Comparison of ENCODE assay signal across 8 cellular contexts in genomic region chr5:126852104-126852531, GRCh38.
DNase-seq lines count a peak whose midpoint lies in the region; ATAC-seq and TF ChIP-seq lines count a peak whose summit lies in the region.

No MANE protein-coding gene starts in this region.

- no peak overlapping the region for H3K27ac ChIP-seq in MM.1S (ENCODE audit: low read length)

- H3K9me2 ChIP-seq in MM.1S (replicated peaks; ENCODE audit: insufficient read depth, low read length) = no peaks in the 10 kb centered on the region

- H3K36me3 Mint-ChIP-seq in stimulated activated naive CD8-positive, alpha-beta T cell treated with anti-CD3 and anti-CD28 coated beads, Interleukin-15, Interleukin-2, amounts not matched to agents 100 ng/mL and 50 ng/mL, for 24 hours (ENCODE audit: low read depth) = peaks cover 20% of the 10 kb centered on the region
- H3K36me3 Mint-ChIP-seq in endothelial cell (ENCODE audit: low read depth, unreplicated experiment) = peaks cover 11% of the 10 kb centered on the region

- no peak for ATAC-seq in stimulated activated naive CD8-positive, alpha-beta T cell treated with anti-CD3 and anti-CD28 coated beads, Interleukin-15, Interleukin-2, amounts not matched to agents 100 U/mL and 50 U/mL, for 24 hours
- peak; percentile 91 for ATAC-seq in HG03342 (IDR thresholded peaks at IDR 0.05; ENCODE audit: unreplicated experiment)
- no peak for ATAC-seq in GM21360 (IDR thresholded peaks at IDR 0.05; ENCODE audit: unreplicated experiment)

- peaks cover 47% of the 10 kb centered on the region for H3K4me1 Mint-ChIP-seq in stimulated activated naive CD8-positive, alpha-beta T cell treated with anti-CD3 and anti-CD28 coated beads, Interleukin-15, Interleukin-2, amounts not matched to agents 100 ng/mL and 50 ng/mL, for 24 hours (ENCODE audit: low read depth)
- H3K4me1 Mint-ChIP-seq in endothelial cell (ENCODE audit: unreplicated experiment) = peaks cover 25% of the 10 kb centered on the region

- DNase-seq in stimulated activated naive CD8-positive, alpha-beta T cell treated with anti-CD3 and anti-CD28 coated beads, Interleukin-15, Interleukin-2, amounts not matched to agents 100 U/mL and 50 U/mL, for 24 hours = no peak
- DNase-seq in endothelial cell (ENCODE audit: low spot score) (no peak), stromal cell of bone marrow (ENCODE audit: low read depth) (peak; percentile 59), HT-29 (ENCODE audit: low spot score) (no peak), MM.1S (no peak)

- H3K4me3 Mint-ChIP-seq in stimulated activated naive CD8-positive, alpha-beta T cell treated with anti-CD3 and anti-CD28 coated beads, Interleukin-15, Interleukin-2, amounts not matched to agents 100 ng/mL and 50 ng/mL, for 24 hours = peak overlapping the region; percentile 30
- H3K4me3 Mint-ChIP-seq in endothelial cell (ENCODE audit: unreplicated experiment) = no peak overlapping the region

- H2AFZ ChIP-seq in MM.1S (ENCODE audit: low read length) = no peak overlapping the region

- no peaks in the 10 kb centered on the region for H4K20me1 ChIP-seq in MM.1S (ENCODE audit: insufficient read depth, low read length)

- no peak overlapping the region for H3K9ac ChIP-seq in MM.1S (ENCODE audit: low read length)

- TF ChIP-seq CTCF in endothelial cell (IDR thresholded peaks at IDR 0.05; ENCODE audit: unreplicated experiment) = no peak
- TF ChIP-seq CTCF in MM.1S (IDR thresholded peaks at IDR 0.05; ENCODE audit: low read length) = no peak

- no peaks in the 10 kb centered on the region for H3K9me3 Mint-ChIP-seq in stimulated activated naive CD8-positive, alpha-beta T cell treated with anti-CD3 and anti-CD28 coated beads, Interleukin-15, Interleukin-2, amounts not matched to agents 100 ng/mL and 50 ng/mL, for 24 hours
- H3K9me3 Mint-ChIP-seq in endothelial cell (ENCODE audit: unreplicated experiment) = no peaks in the 10 kb centered on the region

- no peaks in the 10 kb centered on the region for H3K9me3 ChIP-seq in MM.1S (replicated peaks; ENCODE audit: insufficient read depth, low read length)

- H3K27me3 Mint-ChIP-seq in stimulated activated naive CD8-positive, alpha-beta T cell treated with anti-CD3 and anti-CD28 coated beads, Interleukin-15, Interleukin-2, amounts not matched to agents 100 ng/mL and 50 ng/mL, for 24 hours = no peaks in the 10 kb centered on the region
- peaks cover 8% of the 10 kb centered on the region for H3K27me3 Mint-ChIP-seq in endothelial cell (ENCODE audit: unreplicated experiment)

- H3K27ac Mint-ChIP-seq in stimulated activated naive CD8-positive, alpha-beta T cell treated with anti-CD3 and anti-CD28 coated beads, Interleukin-15, Interleukin-2, amounts not matched to agents 100 ng/mL and 50 ng/mL, for 24 hours = no peak overlapping the region
- H3K27ac Mint-ChIP-seq in endothelial cell (ENCODE audit: unreplicated experiment) = peak overlapping the region; percentile 13

- H3F3A ChIP-seq in MM.1S (ENCODE audit: insufficient read depth, low read length) = no peaks in the 10 kb centered on the region; the same call in 1 of the 2 replicates

- no peak overlapping the region for H3K4me2 ChIP-seq in MM.1S (ENCODE audit: low read depth, low read length)

- H3K36me3 ChIP-seq in MM.1S (replicated peaks; ENCODE audit: insufficient read depth, low read length) = no peaks in the 10 kb centered on the region

- no peaks in the 10 kb centered on the region for H3K79me2 ChIP-seq in MM.1S (ENCODE audit: low read length)

- no peaks in the 10 kb centered on the region for H3K27me3 ChIP-seq in MM.1S (replicated peaks; ENCODE audit: insufficient read depth, low read length)

- H3K4me3 ChIP-seq in MM.1S (ENCODE audit: low read length) = no peak overlapping the region

- H3K4me1 ChIP-seq in MM.1S (ENCODE audit: low read length) = no peaks in the 10 kb centered on the region
